26 cellular contexts compared by ENCODE assay signal in genomic region chr19:35939307-35940077, GRCh38. TPM values are rescaled to one million over a fixed set of nuclear protein-coding genes. Genes with fewer than 3 reads are reported as not detected.
DNase-seq lines count a peak whose midpoint lies in the region; ATAC-seq, FAIRE-seq and TF ChIP-seq lines count a peak whose summit lies in the region.
"Had no signal": no experiment of that assay in that cellular context is flagged by ENCODE, and none has a peak within 500 bp of the region (broad histone marks: within the 10 kb centered on the region; RNA-seq: fewer than 3 reads in every experiment).

No MANE protein-coding gene starts in this region.

- 97% methylated on average over 26 of the region's 55 CpGs for WGBS in HepG2 (ENCODE audit: low lambda C conversion rate)

- H3K4me1 ChIP-seq in HepG2 (ENCODE audit: insufficient read depth, low read length) = peaks cover 44% of the 10 kb centered on the region

- TF ChIP-seq POLR2A in HepG2 (IDR thresholded peaks at IDR 0.05; ENCODE audit: insufficient read depth in 1 of 2, low read depth in 2 of 2, low read length in 2 of 2) = no peak

- BruUV-seq in HepG2 (replicated peaks; lab: Mats Ljungman, UMichigan) = no TSS peak

- CTCF ChIA-PET in HepG2 (lab: Yijun Ruan, JAX; ENCODE audit: low intra/inter-chr PET ratio, low total read pairs) = no interaction called here

- TF ChIP-seq RAD21 in HepG2 (CRISPR knock-in tag; IDR thresholded peaks at IDR 0.05) = no peak

- ATAC-seq in T-helper 17 cell (no peak), HepG2 (no peak), GM18861 (IDR thresholded peaks at IDR 0.05; ENCODE audit: unreplicated experiment) (no peak)
- no peak for ATAC-seq in stimulated activated effector memory CD8-positive, alpha-beta T cell treated with anti-CD3 and anti-CD28 coated beads, Interleukin-12 subunit alpha, Interleukin-12 subunit beta, amount 100 ng/mL, for 72 hours
- ATAC-seq: A549 had no signal

- no peaks in the 10 kb centered on the region for H3K27me3 Mint-ChIP-seq in T-helper 17 cell

- POLR2A ChIA-PET in HepG2 (lab: Yijun Ruan, JAX) = no interaction called here

- H3K4me3 ChIP-seq in HepG2 (replicated peaks in 1 of 3; ENCODE audit: insufficient read depth in 1 of 3, low read depth in 2 of 3, low read length in 3 of 3) = no peak overlapping the region
- H3K4me3 ChIP-seq: A549 had no signal

- in situ Hi-C loops in HepG2 (cut with HindIII; ENCODE audit: extremely low pct_ligation_motif_present, low pct_unique_long_range_greater_than_20kb) = loop anchor here (10.0 kb wide), 1 partner anchor 55 kb away; no protein-coding TSS in a partner anchor

- no peak overlapping the region for H3K4me2 ChIP-seq in HepG2 (ENCODE audit: low read depth, low read length)

- H3K36me3 ChIP-seq in HepG2 (replicated peaks in 1 of 2; ENCODE audit: control insufficient read depth in 1 of 2, insufficient read depth in 2 of 2, low read length in 2 of 2) = no peaks in the 10 kb centered on the region; a peak in 1 of 5 replicates

- peaks cover 43% of the 10 kb centered on the region for H3K4me1 Mint-ChIP-seq in T-helper 17 cell
- peaks cover 49% of the 10 kb centered on the region for H3K4me1 Mint-ChIP-seq in stimulated activated effector memory CD8-positive, alpha-beta T cell treated with anti-CD3 and anti-CD28 coated beads, Interleukin-12 subunit alpha, Interleukin-12 subunit beta, amount 100 ng/mL, for 72 hours

- H3K27me3 ChIP-seq in HepG2 (ENCODE audit: control insufficient read depth in 1 of 2, insufficient read depth in 2 of 2, low read length in 2 of 2) = no peaks in the 10 kb centered on the region; a peak in 1 of 5 replicates

- no peak overlapping the region for H2AFZ ChIP-seq in HepG2 (ENCODE audit: low read length)

- H3K27ac ChIP-seq in HepG2 (ENCODE audit: extremely low read length, insufficient read depth, low read length) = no peak overlapping the region
- H3K27ac ChIP-seq: A549, C4-2B had no signal

- H4K20me1 ChIP-seq in HepG2 (ENCODE audit: insufficient read depth, low read length) = 0 out of 2 replicates have a peak, but pooled peaks cover 8% of the 10 kb centered on the region

- peak overlapping the region; percentile 100 for H3K4me3 Mint-ChIP-seq in T-helper 17 cell
- H3K4me3 Mint-ChIP-seq in stimulated activated effector memory CD8-positive, alpha-beta T cell treated with anti-CD3 and anti-CD28 coated beads, Interleukin-12 subunit alpha, Interleukin-12 subunit beta, amount 100 ng/mL, for 72 hours = peak overlapping the region; percentile 89

- DNase-seq in GM10266 (ENCODE audit: extremely low spot score) (peak; percentile 24), T-helper 17 cell (no peak), HepG2 (ENCODE audit: low spot score) (no peak), DMS 273 treated with DMSO at 0.1 percent for 48 hours (lab: John Stamatoyannopoulos, UW) (no peak), D721Med (ENCODE audit: insufficient read length, low spot score) (no peak)
- DNase-seq in stimulated activated effector memory CD8-positive, alpha-beta T cell treated with anti-CD3 and anti-CD28 coated beads, Interleukin-12 subunit alpha, Interleukin-12 subunit beta, amount 100 ng/mL, for 72 hours (ENCODE audit: low spot score in 2 of 2) = no peak
- DNase-seq: AML-193; CD8-positive, alpha-beta memory T cell; DMS153; H9; IMR-90; KG1; MM.1S; NCI-H1694; NCI-H2029 treated with DMSO at 0.1 percent for 48 hours; NCI-H2227 treated with DMSO at 0.1 percent for 48 hours; NCI-H510A; NCI-H69; SHP77 treated with DMSO at 0.1 percent for 48 hours; T-helper 1 cell had no signal

- no peak overlapping the region for H3K9ac ChIP-seq in HepG2 (ENCODE audit: insufficient read depth, low read depth, low read length)

- peaks cover 32% of the 10 kb centered on the region for H3K36me3 Mint-ChIP-seq in T-helper 17 cell (ENCODE audit: low read depth)
- peaks cover 6% of the 10 kb centered on the region for H3K36me3 Mint-ChIP-seq in stimulated activated effector memory CD8-positive, alpha-beta T cell treated with anti-CD3 and anti-CD28 coated beads, Interleukin-12 subunit alpha, Interleukin-12 subunit beta, amount 100 ng/mL, for 72 hours

- TF ChIP-seq EP300 in HepG2 (IDR thresholded peaks at IDR 0.05; ENCODE audit: low read depth in 2 of 2, low read length in 2 of 2) = no peak
- no peak for TF ChIP-seq EP300 in HepG2 (CRISPR knock-in tag; IDR thresholded peaks at IDR 0.05; ENCODE audit: borderline replicate concordance)

- H3K9me3 Mint-ChIP-seq in stimulated activated effector memory CD8-positive, alpha-beta T cell treated with anti-CD3 and anti-CD28 coated beads, Interleukin-12 subunit alpha, Interleukin-12 subunit beta, amount 100 ng/mL, for 72 hours = no peaks in the 10 kb centered on the region
- H3K9me3 Mint-ChIP-seq: CD8-positive, alpha-beta memory T cell; H9 had no signal

- H3K9me3 ChIP-seq in T-helper 17 cell (ENCODE audit: control insufficient read depth, low read length, poor library complexity, severe bottlenecking) = no peaks in the 10 kb centered on the region
- no peaks in the 10 kb centered on the region for H3K9me3 ChIP-seq in HepG2 (ENCODE audit: low read length)
- H3K9me3 ChIP-seq: A549 had no signal

- H3K79me2 ChIP-seq in HepG2 (ENCODE audit: insufficient read depth, low read length) = no peaks in the 10 kb centered on the region

- TF ChIP-seq CTCF in GM10266 (IDR thresholded peaks at IDR 0.05; ENCODE audit: control insufficient read depth, insufficient read depth, low read depth, missing control alignments) = no peak
- TF ChIP-seq CTCF in HepG2 (CRISPR knock-in tag; IDR thresholded peaks at IDR 0.05) = no peak
- TF ChIP-seq CTCF in D721Med (IDR thresholded peaks at IDR 0.05; ENCODE audit: insufficient read depth, missing control alignments) = no peak

- intact Hi-C loops in HepG2 (cut with micrococcal nuclease; ENCODE audit: unreplicated experiment) = loop anchor here (5.0 kb wide), 1 partner anchor 37 kb away; the partner anchor contains the start of genes HCST and NFKBID

- no peak for FAIRE-seq in HepG2 (lab: Jason Lieb, UNC)
- no peak for FAIRE-seq in D721Med (lab: Jason Lieb, UNC)
- FAIRE-seq: A549, GM19239 had no signal

- peak overlapping the region; percentile 87 for H3K27ac Mint-ChIP-seq in T-helper 17 cell
- H3K27ac Mint-ChIP-seq in stimulated activated effector memory CD8-positive, alpha-beta T cell treated with anti-CD3 and anti-CD28 coated beads, Interleukin-12 subunit alpha, Interleukin-12 subunit beta, amount 100 ng/mL, for 72 hours = peak overlapping the region; percentile 64

RNA-seq across cellular contexts. Expression of gene LRFN3, which starts 3.3 kb away (rescaled TPM):
- total RNA-seq in T-helper 17 cell = 1 to 10 TPM; 6.8 to 8.7 TPM
- 1.1 and 1.6 TPM in 2 replicates for total RNA-seq in HepG2 (2016; rRNA removed; fragmentation: Illumina TruSeq; extraction: Trizol)
- total RNA-seq in HepG2 (2016; cell fraction: cytosol; rRNA removed; fragmentation: Illumina TruSeq; extraction: Trizol; ENCODE audit: low read depth) = 0.40 and 0.79 TPM in 2 replicates
- 0.77 and 1.4 TPM in 2 replicates for total RNA-seq in HepG2 (2016; cell fraction: insoluble cytoplasmic fraction; rRNA removed; fragmentation: Illumina TruSeq; extraction: Trizol)
- total RNA-seq in HepG2 (2016; cell fraction: membrane; rRNA removed; fragmentation: Illumina TruSeq; extraction: Trizol) = 3.2 and 3.3 TPM in 2 replicates
- total RNA-seq in HepG2 (2016; cell fraction: nucleus; rRNA removed; fragmentation: Illumina TruSeq; extraction: Trizol) = 1.0 and 1.3 TPM in 2 replicates
- 0.74 and 0.91 TPM in 2 replicates for polyA plus RNA-seq in HepG2 (2011; rRNA removed)
- polyA plus RNA-seq in HepG2 (2011; cell fraction: cytosol; rRNA removed) = 0.47 and 0.78 TPM in 2 replicates
- polyA plus RNA-seq in HepG2 (2011; cell fraction: nucleus; rRNA removed) = 3.4 TPM in 2 replicates
- polyA plus RNA-seq in HepG2 (2012) = 2.5 and 3.6 TPM in 2 replicates
- 2.6 TPM in 2 replicates for polyA plus RNA-seq in HepG2 (2016; cell fraction: cytosol; fragmentation: Illumina TruSeq; extraction: Trizol; ENCODE audit: low read depth)
- 4.2 and 5.4 TPM in 2 replicates for polyA plus RNA-seq in HepG2 (2016; cell fraction: insoluble cytoplasmic fraction; fragmentation: Illumina TruSeq; extraction: Trizol; ENCODE audit: low read depth)
- polyA plus RNA-seq in HepG2 (2016; cell fraction: membrane; fragmentation: Illumina TruSeq; extraction: Trizol; ENCODE audit: low read depth) = 8.0 and 8.2 TPM in 2 replicates
- 3.9 and 5.6 TPM in 2 replicates for polyA plus RNA-seq in HepG2 (2016; cell fraction: nucleus; fragmentation: Illumina TruSeq; extraction: Trizol; ENCODE audit: insufficient read depth, low read depth)
- 1.2 and 2.4 TPM in 2 replicates for polyA minus RNA-seq in HepG2 (2011; rRNA and poly(A)+ RNA removed; ENCODE audit: low replicate concordance)
- polyA minus RNA-seq in HepG2 (2011; cell fraction: cytosol; rRNA and poly(A)+ RNA removed) = 2.5 and 3.3 TPM in 2 replicates
- polyA minus RNA-seq in HepG2 (2011; cell fraction: nucleus; rRNA and poly(A)+ RNA removed) = 1.8 and 3.2 TPM in 2 replicates

RNA-seq across cellular contexts. Expression of gene TYROBP, which starts 31.4 kb away (rescaled TPM):
- 10 to 100 TPM in 1 of 2 donors, 1 to 10 TPM in 1; 5.9 to 16.7 TPM for total RNA-seq in T-helper 17 cell
- not detected in 2 replicates for total RNA-seq in HepG2 (2016; rRNA removed; fragmentation: Illumina TruSeq; extraction: Trizol)
- not detected in 2 replicates for total RNA-seq in HepG2 (2016; cell fraction: cytosol; rRNA removed; fragmentation: Illumina TruSeq; extraction: Trizol; ENCODE audit: low read depth)
- not detected in 2 replicates for total RNA-seq in HepG2 (2016; cell fraction: insoluble cytoplasmic fraction; rRNA removed; fragmentation: Illumina TruSeq; extraction: Trizol)
- not detected in 2 replicates for total RNA-seq in HepG2 (2016; cell fraction: membrane; rRNA removed; fragmentation: Illumina TruSeq; extraction: Trizol)
- not detected in 2 replicates for total RNA-seq in HepG2 (2016; cell fraction: nucleus; rRNA removed; fragmentation: Illumina TruSeq; extraction: Trizol)
- polyA plus RNA-seq in HepG2 (2011; rRNA removed) = 0.20 TPM in 1 of 2 replicates, not detected in the other
- not detected in 2 replicates for polyA plus RNA-seq in HepG2 (2011; cell fraction: cytosol; rRNA removed)
- not detected in 2 replicates for polyA plus RNA-seq in HepG2 (2011; cell fraction: nucleus; rRNA removed)
- polyA plus RNA-seq in HepG2 (2012) = not detected in 2 replicates
- not detected in 2 replicates for polyA plus RNA-seq in HepG2 (2016; cell fraction: cytosol; fragmentation: Illumina TruSeq; extraction: Trizol; ENCODE audit: low read depth)
- not detected in 2 replicates for polyA plus RNA-seq in HepG2 (2016; cell fraction: insoluble cytoplasmic fraction; fragmentation: Illumina TruSeq; extraction: Trizol; ENCODE audit: low read depth)
- polyA plus RNA-seq in HepG2 (2016; cell fraction: membrane; fragmentation: Illumina TruSeq; extraction: Trizol; ENCODE audit: low read depth) = not detected in 2 replicates
- not detected in 2 replicates for polyA plus RNA-seq in HepG2 (2016; cell fraction: nucleus; fragmentation: Illumina TruSeq; extraction: Trizol; ENCODE audit: insufficient read depth, low read depth)
- not detected in 2 replicates for polyA minus RNA-seq in HepG2 (2011; rRNA and poly(A)+ RNA removed; ENCODE audit: low replicate concordance)
- polyA minus RNA-seq in HepG2 (2011; cell fraction: cytosol; rRNA and poly(A)+ RNA removed) = not detected in 2 replicates
- polyA minus RNA-seq in HepG2 (2011; cell fraction: nucleus; rRNA and poly(A)+ RNA removed) = not detected in 2 replicates
- total RNA-seq: Daoy, G401, H9, IMR-90 had no signal
- polyA plus RNA-seq: IMR-90 had no signal

RNA-seq across cellular contexts. Expression of gene HCST, which starts 37.2 kb away (rescaled TPM):
- 10 to 100 TPM; 63.0 to 73.7 TPM for total RNA-seq in T-helper 17 cell
- total RNA-seq in HepG2 (2016; rRNA removed; fragmentation: Illumina TruSeq; extraction: Trizol) = 0.24 TPM in 1 of 2 replicates, not detected in the other
- 0.79 TPM in 1 of 2 replicates, not detected in the other for total RNA-seq in HepG2 (2016; cell fraction: cytosol; rRNA removed; fragmentation: Illumina TruSeq; extraction: Trizol; ENCODE audit: low read depth)
- not detected in 2 replicates for total RNA-seq in HepG2 (2016; cell fraction: insoluble cytoplasmic fraction; rRNA removed; fragmentation: Illumina TruSeq; extraction: Trizol)
- total RNA-seq in HepG2 (2016; cell fraction: membrane; rRNA removed; fragmentation: Illumina TruSeq; extraction: Trizol) = 0.65 TPM in 1 of 2 replicates, not detected in the other
- total RNA-seq in HepG2 (2016; cell fraction: nucleus; rRNA removed; fragmentation: Illumina TruSeq; extraction: Trizol) = not detected in 2 replicates
- polyA plus RNA-seq in HepG2 (2011; rRNA removed) = 1.2 and 2.3 TPM in 2 replicates
- polyA plus RNA-seq in HepG2 (2011; cell fraction: cytosol; rRNA removed) = 2.2 TPM in 2 replicates
- polyA plus RNA-seq in HepG2 (2011; cell fraction: nucleus; rRNA removed) = 0.64 and 0.72 TPM in 2 replicates
- 0.37 and 0.60 TPM in 2 replicates for polyA plus RNA-seq in HepG2 (2012)
- polyA plus RNA-seq in HepG2 (2016; cell fraction: cytosol; fragmentation: Illumina TruSeq; extraction: Trizol; ENCODE audit: low read depth) = 0.61 TPM in 1 of 2 replicates, not detected in the other
- polyA plus RNA-seq in HepG2 (2016; cell fraction: insoluble cytoplasmic fraction; fragmentation: Illumina TruSeq; extraction: Trizol; ENCODE audit: low read depth) = not detected in 2 replicates
- polyA plus RNA-seq in HepG2 (2016; cell fraction: membrane; fragmentation: Illumina TruSeq; extraction: Trizol; ENCODE audit: low read depth) = not detected in 2 replicates
- 1.6 TPM in 2 replicates for polyA plus RNA-seq in HepG2 (2016; cell fraction: nucleus; fragmentation: Illumina TruSeq; extraction: Trizol; ENCODE audit: insufficient read depth, low read depth)
- 0.77 and 4.2 TPM in 2 replicates for polyA minus RNA-seq in HepG2 (2011; rRNA and poly(A)+ RNA removed; ENCODE audit: low replicate concordance)
- not detected in 2 replicates for polyA minus RNA-seq in HepG2 (2011; cell fraction: cytosol; rRNA and poly(A)+ RNA removed)
- not detected in 2 replicates for polyA minus RNA-seq in HepG2 (2011; cell fraction: nucleus; rRNA and poly(A)+ RNA removed)
- total RNA-seq: Daoy, G401, IMR-90 had no signal

RNA-seq across cellular contexts. Expression of gene NFKBID, which starts 39.2 kb away (rescaled TPM):
- total RNA-seq in T-helper 17 cell (100 to 1,000 TPM; 128 to 140 TPM), HepG2 (2016; rRNA removed; fragmentation: Illumina TruSeq; extraction: Trizol) (0.38 and 2.1 TPM in 2 replicates)
- 1.1 and 1.7 TPM in 2 replicates for total RNA-seq in HepG2 (2016; cell fraction: cytosol; rRNA removed; fragmentation: Illumina TruSeq; extraction: Trizol; ENCODE audit: low read depth)
- total RNA-seq in HepG2 (2016; cell fraction: insoluble cytoplasmic fraction; rRNA removed; fragmentation: Illumina TruSeq; extraction: Trizol) = 0.33 and 1.8 TPM in 2 replicates
- total RNA-seq in HepG2 (2016; cell fraction: membrane; rRNA removed; fragmentation: Illumina TruSeq; extraction: Trizol) = 0.87 and 2.1 TPM in 2 replicates
- total RNA-seq in HepG2 (2016; cell fraction: nucleus; rRNA removed; fragmentation: Illumina TruSeq; extraction: Trizol) = 1.2 and 3.4 TPM in 2 replicates
- 1.6 and 2.3 TPM in 2 replicates for polyA plus RNA-seq in HepG2 (2011; rRNA removed)
- polyA plus RNA-seq in HepG2 (2011; cell fraction: cytosol; rRNA removed) = 0.45 and 0.74 TPM in 2 replicates
- 13.5 and 15.3 TPM in 2 replicates for polyA plus RNA-seq in HepG2 (2011; cell fraction: nucleus; rRNA removed)
- polyA plus RNA-seq in HepG2 (2012) = 0.69 and 1.1 TPM in 2 replicates
- 1.3 and 1.8 TPM in 2 replicates for polyA plus RNA-seq in HepG2 (2016; cell fraction: cytosol; fragmentation: Illumina TruSeq; extraction: Trizol; ENCODE audit: low read depth)
- 0.28 and 0.74 TPM in 2 replicates for polyA plus RNA-seq in HepG2 (2016; cell fraction: insoluble cytoplasmic fraction; fragmentation: Illumina TruSeq; extraction: Trizol; ENCODE audit: low read depth)
- polyA plus RNA-seq in HepG2 (2016; cell fraction: membrane; fragmentation: Illumina TruSeq; extraction: Trizol; ENCODE audit: low read depth) = 0.70 and 1.0 TPM in 2 replicates
- 6.4 and 8.2 TPM in 2 replicates for polyA plus RNA-seq in HepG2 (2016; cell fraction: nucleus; fragmentation: Illumina TruSeq; extraction: Trizol; ENCODE audit: insufficient read depth, low read depth)
- polyA minus RNA-seq in HepG2 (2011; rRNA and poly(A)+ RNA removed; ENCODE audit: low replicate concordance) = 8.6 and 15.8 TPM in 2 replicates
- polyA minus RNA-seq in HepG2 (2011; cell fraction: cytosol; rRNA and poly(A)+ RNA removed) = 2.5 TPM in 1 of 2 replicates, not detected in the other
- 7.7 and 8.0 TPM in 2 replicates for polyA minus RNA-seq in HepG2 (2011; cell fraction: nucleus; rRNA and poly(A)+ RNA removed)

RNA-seq across cellular contexts. Expression of gene SDHAF1, which starts 55.5 kb away (rescaled TPM):
- 1 to 10 TPM; 6.2 to 6.9 TPM for total RNA-seq in T-helper 17 cell
- total RNA-seq in HepG2 (2016; rRNA removed; fragmentation: Illumina TruSeq; extraction: Trizol) = 21.0 and 22.8 TPM in 2 replicates
- total RNA-seq in HepG2 (2016; cell fraction: cytosol; rRNA removed; fragmentation: Illumina TruSeq; extraction: Trizol; ENCODE audit: low read depth) = 10.6 and 12.2 TPM in 2 replicates
- total RNA-seq in HepG2 (2016; cell fraction: insoluble cytoplasmic fraction; rRNA removed; fragmentation: Illumina TruSeq; extraction: Trizol) = 20.9 and 21.2 TPM in 2 replicates
- total RNA-seq in HepG2 (2016; cell fraction: membrane; rRNA removed; fragmentation: Illumina TruSeq; extraction: Trizol) = 21.9 and 24.8 TPM in 2 replicates
- 10.8 and 12.0 TPM in 2 replicates for total RNA-seq in HepG2 (2016; cell fraction: nucleus; rRNA removed; fragmentation: Illumina TruSeq; extraction: Trizol)
- polyA plus RNA-seq in HepG2 (2011; rRNA removed) = 17.8 and 18.7 TPM in 2 replicates
- polyA plus RNA-seq in HepG2 (2011; cell fraction: cytosol; rRNA removed) = 24.1 and 32.9 TPM in 2 replicates
- polyA plus RNA-seq in HepG2 (2011; cell fraction: nucleus; rRNA removed) = 16.2 and 17.2 TPM in 2 replicates
- polyA plus RNA-seq in HepG2 (2012) = 11.8 and 14.9 TPM in 2 replicates
- polyA plus RNA-seq in HepG2 (2016; cell fraction: cytosol; fragmentation: Illumina TruSeq; extraction: Trizol; ENCODE audit: low read depth) = 10.2 and 10.4 TPM in 2 replicates
- polyA plus RNA-seq in HepG2 (2016; cell fraction: insoluble cytoplasmic fraction; fragmentation: Illumina TruSeq; extraction: Trizol; ENCODE audit: low read depth) = 24.9 and 26.1 TPM in 2 replicates
- polyA plus RNA-seq in HepG2 (2016; cell fraction: membrane; fragmentation: Illumina TruSeq; extraction: Trizol; ENCODE audit: low read depth) = 18.7 and 21.3 TPM in 2 replicates
- 17.9 and 19.2 TPM in 2 replicates for polyA plus RNA-seq in HepG2 (2016; cell fraction: nucleus; fragmentation: Illumina TruSeq; extraction: Trizol; ENCODE audit: insufficient read depth, low read depth)
- 6.1 and 13.8 TPM in 2 replicates for polyA minus RNA-seq in HepG2 (2011; rRNA and poly(A)+ RNA removed; ENCODE audit: low replicate concordance)
- 7.8 and 9.5 TPM in 2 replicates for polyA minus RNA-seq in HepG2 (2011; cell fraction: cytosol; rRNA and poly(A)+ RNA removed)
- 7.1 and 8.1 TPM in 2 replicates for polyA minus RNA-seq in HepG2 (2011; cell fraction: nucleus; rRNA and poly(A)+ RNA removed)

Comparison
In these comparisons a context has a peak if more than half of its experiments do, and no peak if none do; other contexts are left out.
1. RNA of gene TYROBP, which starts 31.4 kb away (total RNA-seq): 5.9 to 16.7 TPM in T-helper 17 cell; not detected in HepG2; every median in the first group is over 4 times any median in the second.
2. RNA of gene HCST, which starts 37.2 kb away (total RNA-seq): 63.0 to 73.7 TPM in T-helper 17 cell; 0.24 to 0.79 TPM in HepG2; every median in the first group is over 10 times any median in the second.